Comparison of ENCODE assay signal across 1 cellular context in the genomic region with DNA sequence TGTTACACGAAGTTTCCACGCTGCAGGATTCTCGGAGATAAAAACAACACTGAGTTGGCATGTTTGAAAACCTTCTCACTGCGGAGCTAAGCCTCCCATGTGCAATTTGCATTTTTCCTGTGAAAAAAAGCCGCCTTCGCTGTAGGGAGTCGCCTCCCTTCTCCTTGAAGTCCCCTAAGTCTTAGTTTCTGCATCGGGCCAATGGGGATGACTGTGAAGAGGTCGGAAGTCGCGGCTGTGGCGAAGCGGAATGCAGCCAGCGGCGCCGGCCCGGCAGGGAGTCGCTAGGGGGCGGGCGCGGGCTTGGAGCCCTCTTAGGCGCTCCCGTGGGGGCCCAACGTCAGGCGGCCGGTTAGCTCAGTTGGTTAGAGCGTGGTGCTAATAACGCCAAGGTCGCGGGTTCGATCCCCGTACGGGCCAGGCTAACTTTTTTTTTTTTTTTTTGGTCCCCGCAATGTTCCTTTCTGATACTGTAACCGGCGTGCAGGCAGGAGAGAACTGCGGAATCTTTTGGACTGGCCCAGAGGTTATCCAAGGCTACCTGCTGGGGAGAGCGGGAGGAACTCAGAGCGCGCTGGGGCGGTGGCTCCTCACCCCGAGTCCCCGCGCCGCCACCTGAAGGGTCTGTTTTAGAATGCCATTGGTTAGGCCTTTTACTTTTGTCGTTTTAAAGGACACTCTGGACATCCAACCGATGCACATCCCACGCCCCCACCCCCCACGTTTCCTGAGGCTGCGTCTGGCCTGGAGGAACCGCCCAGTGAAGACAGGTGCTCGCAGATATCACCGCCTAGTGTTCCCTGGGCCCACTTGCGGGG.
A peak's percentile ranks its signal among the peaks of the same experiment; 100 is the strongest.
TF ChIP-seq lines count a peak whose summit lies in the region.

No MANE protein-coding gene starts in this region.

TF ChIP-seq in HEK293, 187 proteins besides CTCF, POLR2A, EP300 and RAD21 (continued from another document):
- TF ChIP-seq, protein P1, sequence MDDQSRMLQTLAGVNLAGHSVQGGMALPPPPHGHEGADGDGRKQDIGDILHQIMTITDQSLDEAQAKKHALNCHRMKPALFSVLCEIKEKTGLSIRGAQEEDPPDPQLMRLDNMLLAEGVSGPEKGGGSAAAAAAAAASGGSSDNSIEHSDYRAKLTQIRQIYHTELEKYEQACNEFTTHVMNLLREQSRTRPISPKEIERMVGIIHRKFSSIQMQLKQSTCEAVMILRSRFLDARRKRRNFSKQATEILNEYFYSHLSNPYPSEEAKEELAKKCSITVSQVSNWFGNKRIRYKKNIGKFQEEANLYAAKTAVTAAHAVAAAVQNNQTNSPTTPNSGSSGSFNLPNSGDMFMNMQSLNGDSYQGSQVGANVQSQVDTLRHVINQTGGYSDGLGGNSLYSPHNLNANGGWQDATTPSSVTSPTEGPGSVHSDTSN (CRISPR knock-in tag; IDR thresholded peaks at IDR 0.05) = no peak
- TF ChIP-seq, protein P2, sequence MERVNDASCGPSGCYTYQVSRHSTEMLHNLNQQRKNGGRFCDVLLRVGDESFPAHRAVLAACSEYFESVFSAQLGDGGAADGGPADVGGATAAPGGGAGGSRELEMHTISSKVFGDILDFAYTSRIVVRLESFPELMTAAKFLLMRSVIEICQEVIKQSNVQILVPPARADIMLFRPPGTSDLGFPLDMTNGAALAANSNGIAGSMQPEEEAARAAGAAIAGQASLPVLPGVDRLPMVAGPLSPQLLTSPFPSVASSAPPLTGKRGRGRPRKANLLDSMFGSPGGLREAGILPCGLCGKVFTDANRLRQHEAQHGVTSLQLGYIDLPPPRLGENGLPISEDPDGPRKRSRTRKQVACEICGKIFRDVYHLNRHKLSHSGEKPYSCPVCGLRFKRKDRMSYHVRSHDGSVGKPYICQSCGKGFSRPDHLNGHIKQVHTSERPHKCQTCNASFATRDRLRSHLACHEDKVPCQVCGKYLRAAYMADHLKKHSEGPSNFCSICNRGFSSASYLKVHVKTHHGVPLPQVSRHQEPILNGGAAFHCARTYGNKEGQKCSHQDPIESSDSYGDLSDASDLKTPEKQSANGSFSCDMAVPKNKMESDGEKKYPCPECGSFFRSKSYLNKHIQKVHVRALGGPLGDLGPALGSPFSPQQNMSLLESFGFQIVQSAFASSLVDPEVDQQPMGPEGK (tag by site-specific recombination; IDR thresholded peaks at IDR 0.05) = peak; percentile 93
- 0 out of 2 replicates have a peak, but pooled peaks have one; percentile 13 for TF ChIP-seq RBAK (tag by site-specific recombination; IDR thresholded peaks at IDR 0.05)
- TF ChIP-seq, protein P3, sequence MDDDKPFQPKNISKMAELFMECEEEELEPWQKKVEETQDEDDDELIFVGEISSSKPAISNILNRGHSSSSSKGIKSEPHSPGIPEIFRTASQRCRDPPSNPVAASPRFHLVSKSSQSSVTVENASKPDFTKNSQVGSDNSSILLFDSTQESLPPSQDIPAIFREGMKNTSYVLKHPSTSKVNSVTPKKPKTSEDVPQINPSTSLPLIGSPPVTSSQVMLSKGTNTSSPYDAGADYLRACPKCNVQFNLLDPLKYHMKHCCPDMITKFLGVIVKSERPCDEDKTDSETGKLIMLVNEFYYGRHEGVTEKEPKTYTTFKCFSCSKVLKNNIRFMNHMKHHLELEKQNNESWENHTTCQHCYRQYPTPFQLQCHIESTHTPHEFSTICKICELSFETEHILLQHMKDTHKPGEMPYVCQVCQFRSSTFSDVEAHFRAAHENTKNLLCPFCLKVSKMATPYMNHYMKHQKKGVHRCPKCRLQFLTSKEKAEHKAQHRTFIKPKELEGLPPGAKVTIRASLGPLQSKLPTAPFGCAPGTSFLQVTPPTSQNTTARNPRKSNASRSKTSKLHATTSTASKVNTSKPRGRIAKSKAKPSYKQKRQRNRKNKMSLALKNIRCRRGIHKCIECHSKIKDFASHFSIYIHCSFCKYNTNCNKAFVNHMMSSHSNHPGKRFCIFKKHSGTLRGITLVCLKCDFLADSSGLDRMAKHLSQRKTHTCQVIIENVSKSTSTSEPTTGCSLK (tag by site-specific recombination; IDR thresholded peaks at IDR 0.05) = no peak
- TF ChIP-seq EGR2 (tag by site-specific recombination; IDR thresholded peaks at IDR 0.05; ENCODE audit: low read depth) = peak; percentile 58
- no peak for TF ChIP-seq ZNF776 (tag by site-specific recombination; IDR thresholded peaks at IDR 0.05; ENCODE audit: borderline replicate concordance)
- peak; percentile 84; the same call in 1 of the 2 replicates for TF ChIP-seq ZNF335 (tag by site-specific recombination; conservative IDR thresholded peaks at IDR 0.05)
- TF ChIP-seq ZNF654 (tag by site-specific recombination; IDR thresholded peaks at IDR 0.05; ENCODE audit: low read depth) = peak; percentile 14
